Comparison of ENCODE assay signal across 1 cellular context in genomic region chr3:178083906-178084823, GRCh38.
A peak's percentile ranks its signal among the peaks of the same experiment; 100 is the strongest.
TF ChIP-seq lines count a peak whose summit lies in the region.

No MANE protein-coding gene starts in this region.

TF ChIP-seq in K562, 482 proteins besides CTCF, POLR2A, EP300 and RAD21 (continued from another document):
- TF ChIP-seq CLOCK (CRISPR knock-in tag; IDR thresholded peaks at IDR 0.05; ENCODE audit: borderline replicate concordance) (no peak), ZNF263 (CRISPR knock-in tag; IDR thresholded peaks at IDR 0.05; ENCODE audit: borderline replicate concordance) (no peak), NFE2 (IDR thresholded peaks at IDR 0.05; ENCODE audit: low read depth) (peak; percentile 85)
- TF ChIP-seq, protein P1, sequence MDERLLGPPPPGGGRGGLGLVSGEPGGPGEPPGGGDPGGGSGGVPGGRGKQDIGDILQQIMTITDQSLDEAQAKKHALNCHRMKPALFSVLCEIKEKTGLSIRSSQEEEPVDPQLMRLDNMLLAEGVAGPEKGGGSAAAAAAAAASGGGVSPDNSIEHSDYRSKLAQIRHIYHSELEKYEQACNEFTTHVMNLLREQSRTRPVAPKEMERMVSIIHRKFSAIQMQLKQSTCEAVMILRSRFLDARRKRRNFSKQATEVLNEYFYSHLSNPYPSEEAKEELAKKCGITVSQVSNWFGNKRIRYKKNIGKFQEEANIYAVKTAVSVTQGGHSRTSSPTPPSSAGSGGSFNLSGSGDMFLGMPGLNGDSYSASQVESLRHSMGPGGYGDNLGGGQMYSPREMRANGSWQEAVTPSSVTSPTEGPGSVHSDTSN (CRISPR knock-in tag; IDR thresholded peaks at IDR 0.05; ENCODE audit: low read depth): peak; percentile 46; the same call in 1 of the 2 replicates
- TF ChIP-seq, protein P1 (tag; conservative IDR thresholded peaks at IDR 0.05; ENCODE audit: low read depth): peak; percentile 92
TF ChIP-seq in K562: peak in this region for 9.
